In the genomic region with DNA sequence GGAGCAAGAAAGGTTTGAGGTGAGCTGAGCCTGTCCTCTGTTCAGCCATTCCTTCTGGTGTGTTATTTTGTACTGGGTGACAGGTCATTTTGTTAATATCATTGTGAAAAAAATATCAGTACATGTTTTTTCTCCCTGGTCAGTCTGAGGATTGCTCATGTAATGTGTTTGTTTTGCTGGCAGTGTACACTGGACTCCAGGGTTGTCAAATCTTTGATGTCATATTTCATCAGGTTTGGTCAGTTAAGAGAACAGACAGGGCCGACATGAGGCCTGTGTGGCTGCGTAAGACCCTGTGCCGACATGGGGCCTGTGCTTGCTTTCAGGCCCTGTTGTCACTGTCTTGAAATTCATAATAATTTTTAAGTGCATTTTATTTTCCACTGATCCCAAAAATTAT, we compare ENCODE assay signal across 28 cellular contexts. TPM values are rescaled to one million over a fixed set of nuclear protein-coding genes. Genes with fewer than 3 reads are reported as not detected.
DNase-seq lines count a peak whose midpoint lies in the region; ATAC-seq, FAIRE-seq and TF ChIP-seq lines count a peak whose summit lies in the region.
"Had no signal": no experiment of that assay in that cellular context is flagged by ENCODE, and none has a peak within 500 bp of the region (broad histone marks: within the 10 kb centered on the region; RNA-seq: fewer than 3 reads in every experiment).

No MANE protein-coding gene starts in this region.

- H3K4me1 ChIP-seq in HepG2 (ENCODE audit: insufficient read depth, low read length) = peaks cover 10% of the 10 kb centered on the region
- H3K4me1 ChIP-seq: BE2C had no signal

- TF ChIP-seq RAD21 in HepG2 (CRISPR knock-in tag; IDR thresholded peaks at IDR 0.05) = no peak

- H3K9ac ChIP-seq in HepG2 (ENCODE audit: insufficient read depth, low read depth, low read length) = no peak overlapping the region
- H3K9ac ChIP-seq: BLaER1 treated with 17β-estradiol and CSF1 and Interleukin-3, amounts not matched to agents 10 nM and 100 nM; GM23248 had no signal

- POLR2A ChIA-PET in HepG2 (lab: Yijun Ruan, JAX) = no interaction called here

- H3K27me3 Mint-ChIP-seq in activated naive CD4-positive, alpha-beta T cell treated with anti-CD3 and anti-CD28 coated beads, Interleukin-2, amount 50 U/mL, for 24 hours = no peaks in the 10 kb centered on the region
- H3K27me3 Mint-ChIP-seq: CD4-positive, alpha-beta T cell; CD8-positive, alpha-beta memory T cell had no signal

- H3K4me2 ChIP-seq in HepG2 (ENCODE audit: low read depth, low read length) = no peak overlapping the region
- H3K4me2 ChIP-seq: A549; BLaER1 treated with 17β-estradiol and CSF1 and Interleukin-3, amounts not matched to agents 10 nM and 100 nM had no signal

- intact Hi-C loops in HepG2 (cut with micrococcal nuclease; ENCODE audit: unreplicated experiment) = no loop called here

- DNase-seq in activated naive CD4-positive, alpha-beta T cell (lab: John Stamatoyannopoulos, UW) = no peak
- DNase-seq in amniotic epithelial cell (ENCODE audit: low read depth) = peak; percentile 29
- DNase-seq in HepG2 (ENCODE audit: low spot score) = peak; percentile 29
- peak; percentile 26 for DNase-seq in mesenteric fat pad (ENCODE audit: low spot score)
- DNase-seq in hypothalamus (lab: John Stamatoyannopoulos, UW) = no peak
- DNase-seq in NCI-H2029 treated with DMSO at 0.1 percent for 48 hours (lab: John Stamatoyannopoulos, UW) = no peak
- DNase-seq in effector CD4-positive, alpha-beta T cell = no peak
- DNase-seq: 8988T; ACHN; AML-193; BE2C; CD4-positive, alpha-beta T cell; CD8-positive, alpha-beta memory T cell; DMS 273 treated with DMSO at 0.1 percent for 48 hours; DMS79; EL; GDM1; GM23248; H7; HCEC 1CT had no signal

- TF ChIP-seq EP300 in HepG2 (IDR thresholded peaks at IDR 0.05; ENCODE audit: low read depth in 2 of 2, low read length in 2 of 2) = no peak
- TF ChIP-seq EP300 in HepG2 (CRISPR knock-in tag; IDR thresholded peaks at IDR 0.05; ENCODE audit: borderline replicate concordance) = no peak

- ATAC-seq in HepG2 = no peak; the same call in 2 of the 3 replicates
- ATAC-seq: A549, GM12878 had no signal

- no peak for FAIRE-seq in HepG2 (lab: Jason Lieb, UNC)
- FAIRE-seq: A549, D721Med, GM12878, GM19239, H1 had no signal

- H3K9me3 ChIP-seq in HepG2 (ENCODE audit: low read length) = no peaks in the 10 kb centered on the region
- H3K9me3 ChIP-seq: A549; BE2C; BLaER1 treated with 17β-estradiol and CSF1 and Interleukin-3, amounts not matched to agents 10 nM and 100 nM had no signal

- H3K4me3 ChIP-seq in HepG2 (replicated peaks in 1 of 3; ENCODE audit: insufficient read depth in 1 of 3, low read depth in 2 of 3, low read length in 3 of 3) = no peak overlapping the region
- H3K4me3 ChIP-seq: A549; BLaER1 treated with 17β-estradiol and CSF1 and Interleukin-3, amounts not matched to agents 10 nM and 100 nM; GM12878; GM23248 had no signal

- CTCF ChIA-PET in HepG2 (lab: Yijun Ruan, JAX; ENCODE audit: low intra/inter-chr PET ratio, low total read pairs) = no interaction called here

- no peak overlapping the region for H3K4me3 Mint-ChIP-seq in activated naive CD4-positive, alpha-beta T cell treated with anti-CD3 and anti-CD28 coated beads, Interleukin-2, amount 50 U/mL, for 24 hours
- H3K4me3 Mint-ChIP-seq: CD14-positive monocyte; CD4-positive, alpha-beta T cell; CD8-positive, alpha-beta memory T cell had no signal

- no TSS peak for BruUV-seq in HepG2 (replicated peaks; lab: Mats Ljungman, UMichigan)

- no peaks in the 10 kb centered on the region for H3K27me3 ChIP-seq in HepG2 (ENCODE audit: control insufficient read depth in 1 of 2, insufficient read depth in 2 of 2, low read length in 2 of 2)
- H3K27me3 ChIP-seq: BE2C; BLaER1 treated with 17β-estradiol and CSF1 and Interleukin-3, amounts not matched to agents 10 nM and 100 nM had no signal

- peak overlapping the region; percentile 3 for H3K27ac ChIP-seq in HepG2 (ENCODE audit: extremely low read length, insufficient read depth, low read length)
- H3K27ac ChIP-seq: A549; BLaER1 treated with 17β-estradiol and CSF1 and Interleukin-3, amounts not matched to agents 10 nM and 100 nM; GM23248 had no signal

- no peak for TF ChIP-seq POLR2A in HepG2 (IDR thresholded peaks at IDR 0.05; ENCODE audit: insufficient read depth in 1 of 2, low read depth in 2 of 2, low read length in 2 of 2)

- H3K27ac Mint-ChIP-seq in activated naive CD4-positive, alpha-beta T cell treated with anti-CD3 and anti-CD28 coated beads, Interleukin-2, amount 50 U/mL, for 24 hours = peak overlapping the region; percentile 46
- H3K27ac Mint-ChIP-seq: CD14-positive monocyte; CD4-positive, alpha-beta T cell had no signal

- peaks cover 28% of the 10 kb centered on the region for H3K4me1 Mint-ChIP-seq in activated naive CD4-positive, alpha-beta T cell treated with anti-CD3 and anti-CD28 coated beads, Interleukin-2, amount 50 U/mL, for 24 hours

- WGBS in HepG2 (ENCODE audit: low lambda C conversion rate) = 73% methylated on average over 3 of the region's 3 CpGs

- no peak for TF ChIP-seq CTCF in HepG2 (CRISPR knock-in tag; IDR thresholded peaks at IDR 0.05)

- in situ Hi-C loops in HepG2 (cut with HindIII; ENCODE audit: extremely low pct_ligation_motif_present, low pct_unique_long_range_greater_than_20kb) = no loop called here

- H3K79me2 ChIP-seq in HepG2 (ENCODE audit: insufficient read depth, low read length) = no peaks in the 10 kb centered on the region

- H2AFZ ChIP-seq in HepG2 (ENCODE audit: low read length) = no peak overlapping the region
- H2AFZ ChIP-seq: GM23248 had no signal

- no peaks in the 10 kb centered on the region for H4K20me1 ChIP-seq in HepG2 (ENCODE audit: insufficient read depth, low read length)

- H3K36me3 Mint-ChIP-seq in activated naive CD4-positive, alpha-beta T cell treated with anti-CD3 and anti-CD28 coated beads, Interleukin-2, amount 50 U/mL, for 24 hours = peaks cover 17% of the 10 kb centered on the region

- peaks cover 11 to 38% of the 10 kb centered on the region in 2 experiments; a peak in 4 of 5 replicates for H3K36me3 ChIP-seq in HepG2 (replicated peaks in 1 of 2; ENCODE audit: control insufficient read depth in 1 of 2, insufficient read depth in 2 of 2, low read length in 2 of 2)

- H3K9me3 Mint-ChIP-seq in activated naive CD4-positive, alpha-beta T cell treated with anti-CD3 and anti-CD28 coated beads, Interleukin-2, amount 50 U/mL, for 24 hours = no peaks in the 10 kb centered on the region
- H3K9me3 Mint-ChIP-seq: CD4-positive, alpha-beta T cell; CD8-positive, alpha-beta memory T cell had no signal

RNA-seq across cellular contexts. Expression of gene CLUAP1, which starts 22.5 kb away (rescaled TPM):
- total RNA-seq in HepG2 (2016; rRNA removed; fragmentation: Illumina TruSeq; extraction: Trizol) (19.5 and 25.9 TPM in 2 replicates), mesenteric fat pad (20.0 TPM)
- 11.0 and 15.5 TPM in 2 replicates for total RNA-seq in HepG2 (2016; cell fraction: cytosol; rRNA removed; fragmentation: Illumina TruSeq; extraction: Trizol; ENCODE audit: low read depth)
- 18.5 and 28.6 TPM in 2 replicates for total RNA-seq in HepG2 (2016; cell fraction: insoluble cytoplasmic fraction; rRNA removed; fragmentation: Illumina TruSeq; extraction: Trizol)
- total RNA-seq in HepG2 (2016; cell fraction: membrane; rRNA removed; fragmentation: Illumina TruSeq; extraction: Trizol) = 6.7 and 9.0 TPM in 2 replicates
- total RNA-seq in HepG2 (2016; cell fraction: nucleus; rRNA removed; fragmentation: Illumina TruSeq; extraction: Trizol) = 12.3 and 17.1 TPM in 2 replicates
- 3.5 and 6.0 TPM in 2 replicates for polyA plus RNA-seq in HepG2 (2011; rRNA removed)
- 2.9 and 3.9 TPM in 2 replicates for polyA plus RNA-seq in HepG2 (2011; cell fraction: cytosol; rRNA removed)
- 1.9 and 4.4 TPM in 2 replicates for polyA plus RNA-seq in HepG2 (2011; cell fraction: nucleus; rRNA removed)
- polyA plus RNA-seq in HepG2 (2012) = 5.2 and 6.8 TPM in 2 replicates
- 3.4 and 3.8 TPM in 2 replicates for polyA plus RNA-seq in HepG2 (2016; cell fraction: cytosol; fragmentation: Illumina TruSeq; extraction: Trizol; ENCODE audit: low read depth)
- polyA plus RNA-seq in HepG2 (2016; cell fraction: insoluble cytoplasmic fraction; fragmentation: Illumina TruSeq; extraction: Trizol; ENCODE audit: low read depth) = 22.5 and 28.8 TPM in 2 replicates
- polyA plus RNA-seq in HepG2 (2016; cell fraction: membrane; fragmentation: Illumina TruSeq; extraction: Trizol; ENCODE audit: low read depth) = 5.0 and 5.3 TPM in 2 replicates
- polyA plus RNA-seq in HepG2 (2016; cell fraction: nucleus; fragmentation: Illumina TruSeq; extraction: Trizol; ENCODE audit: insufficient read depth, low read depth) = 12.9 and 20.1 TPM in 2 replicates
- polyA minus RNA-seq in HepG2 (2011; rRNA and poly(A)+ RNA removed; ENCODE audit: low replicate concordance) = 3.6 and 12.3 TPM in 2 replicates
- 5.9 and 8.1 TPM in 2 replicates for polyA minus RNA-seq in HepG2 (2011; cell fraction: cytosol; rRNA and poly(A)+ RNA removed)
- polyA minus RNA-seq in HepG2 (2011; cell fraction: nucleus; rRNA and poly(A)+ RNA removed) = 6.7 and 9.6 TPM in 2 replicates

RNA-seq across cellular contexts. Expression of gene C16orf90, which starts 28.0 kb away (rescaled TPM):
- total RNA-seq in HepG2 (2016; rRNA removed; fragmentation: Illumina TruSeq; extraction: Trizol) = not detected in 2 replicates
- total RNA-seq in HepG2 (2016; cell fraction: cytosol; rRNA removed; fragmentation: Illumina TruSeq; extraction: Trizol; ENCODE audit: low read depth) = not detected in 2 replicates
- total RNA-seq in HepG2 (2016; cell fraction: insoluble cytoplasmic fraction; rRNA removed; fragmentation: Illumina TruSeq; extraction: Trizol) = not detected in 2 replicates
- not detected in 2 replicates for total RNA-seq in HepG2 (2016; cell fraction: membrane; rRNA removed; fragmentation: Illumina TruSeq; extraction: Trizol)
- total RNA-seq in HepG2 (2016; cell fraction: nucleus; rRNA removed; fragmentation: Illumina TruSeq; extraction: Trizol) = not detected in 2 replicates
- not detected in 2 replicates for polyA plus RNA-seq in HepG2 (2011; rRNA removed)
- not detected in 2 replicates for polyA plus RNA-seq in HepG2 (2011; cell fraction: cytosol; rRNA removed)
- not detected in 2 replicates for polyA plus RNA-seq in HepG2 (2011; cell fraction: nucleus; rRNA removed)
- not detected in 2 replicates for polyA plus RNA-seq in HepG2 (2012)
- not detected in 2 replicates for polyA plus RNA-seq in HepG2 (2016; cell fraction: cytosol; fragmentation: Illumina TruSeq; extraction: Trizol; ENCODE audit: low read depth)
- polyA plus RNA-seq in HepG2 (2016; cell fraction: insoluble cytoplasmic fraction; fragmentation: Illumina TruSeq; extraction: Trizol; ENCODE audit: low read depth) = not detected in 2 replicates
- not detected in 2 replicates for polyA plus RNA-seq in HepG2 (2016; cell fraction: membrane; fragmentation: Illumina TruSeq; extraction: Trizol; ENCODE audit: low read depth)
- polyA plus RNA-seq in HepG2 (2016; cell fraction: nucleus; fragmentation: Illumina TruSeq; extraction: Trizol; ENCODE audit: insufficient read depth, low read depth) = not detected in 2 replicates
- not detected in 2 replicates for polyA minus RNA-seq in HepG2 (2011; rRNA and poly(A)+ RNA removed; ENCODE audit: low replicate concordance)
- not detected in 2 replicates for polyA minus RNA-seq in HepG2 (2011; cell fraction: cytosol; rRNA and poly(A)+ RNA removed)
- polyA minus RNA-seq in HepG2 (2011; cell fraction: nucleus; rRNA and poly(A)+ RNA removed) = not detected in 2 replicates
- not detected for total RNA-seq in mesenteric fat pad
- total RNA-seq: CD4-positive, alpha-beta T cell; CD8-positive, alpha-beta memory T cell; GM12878; GM23248; H1; H7 had no signal
- polyA plus RNA-seq: A549; CD14-positive monocyte; CD8-positive, alpha-beta memory T cell; GM12878; GM23248; H1 had no signal

RNA-seq across cellular contexts. Expression of gene NLRC3, which starts 53.9 kb away (rescaled TPM):
- total RNA-seq in HepG2 (2016; rRNA removed; fragmentation: Illumina TruSeq; extraction: Trizol) (not detected in 2 replicates), mesenteric fat pad (1.2 TPM)
- not detected in 2 replicates for total RNA-seq in HepG2 (2016; cell fraction: cytosol; rRNA removed; fragmentation: Illumina TruSeq; extraction: Trizol; ENCODE audit: low read depth)
- total RNA-seq in HepG2 (2016; cell fraction: insoluble cytoplasmic fraction; rRNA removed; fragmentation: Illumina TruSeq; extraction: Trizol) = 0.09 TPM in 1 of 2 replicates, not detected in the other
- not detected in 2 replicates for total RNA-seq in HepG2 (2016; cell fraction: membrane; rRNA removed; fragmentation: Illumina TruSeq; extraction: Trizol)
- not detected in 2 replicates for total RNA-seq in HepG2 (2016; cell fraction: nucleus; rRNA removed; fragmentation: Illumina TruSeq; extraction: Trizol)
- polyA plus RNA-seq in HepG2 (2011; rRNA removed) = 0.01 TPM in 1 of 2 replicates, not detected in the other
- not detected in 2 replicates for polyA plus RNA-seq in HepG2 (2011; cell fraction: cytosol; rRNA removed)
- polyA plus RNA-seq in HepG2 (2011; cell fraction: nucleus; rRNA removed) = 0.02 TPM in 1 of 2 replicates, not detected in the other
- 0.09 and 0.11 TPM in 2 replicates for polyA plus RNA-seq in HepG2 (2012)
- not detected in 2 replicates for polyA plus RNA-seq in HepG2 (2016; cell fraction: cytosol; fragmentation: Illumina TruSeq; extraction: Trizol; ENCODE audit: low read depth)
- polyA plus RNA-seq in HepG2 (2016; cell fraction: insoluble cytoplasmic fraction; fragmentation: Illumina TruSeq; extraction: Trizol; ENCODE audit: low read depth) = not detected in 2 replicates
- not detected in 2 replicates for polyA plus RNA-seq in HepG2 (2016; cell fraction: membrane; fragmentation: Illumina TruSeq; extraction: Trizol; ENCODE audit: low read depth)
- polyA plus RNA-seq in HepG2 (2016; cell fraction: nucleus; fragmentation: Illumina TruSeq; extraction: Trizol; ENCODE audit: insufficient read depth, low read depth) = not detected in 2 replicates
- 0.07 TPM in 1 of 2 replicates, not detected in the other for polyA minus RNA-seq in HepG2 (2011; rRNA and poly(A)+ RNA removed; ENCODE audit: low replicate concordance)
- polyA minus RNA-seq in HepG2 (2011; cell fraction: cytosol; rRNA and poly(A)+ RNA removed) = not detected in 2 replicates
- polyA minus RNA-seq in HepG2 (2011; cell fraction: nucleus; rRNA and poly(A)+ RNA removed) = not detected in 2 replicates
- total RNA-seq: GM23248 had no signal

Comparison
In these comparisons a context has a peak if more than half of its experiments do, and no peak if none do; other contexts are left out.
1. DNase-seq: peak in amniotic epithelial cell (single experiment), HepG2 (single experiment) and mesenteric fat pad (single experiment); none in activated naive CD4-positive, alpha-beta T cell (0 of 4), hypothalamus (0 of 51), NCI-H2029 treated with DMSO at 0.1 percent for 48 hours (single experiment) and effector CD4-positive, alpha-beta T cell (single experiment).